ENCODE assay signal across 19 cellular contexts in genomic region chr2:52933878-52934277, GRCh38.
A peak's percentile ranks its signal among the peaks of the same experiment; 100 is the strongest.
DNase-seq lines count a peak whose midpoint lies in the region; ATAC-seq and TF ChIP-seq lines count a peak whose summit lies in the region.
"Had no signal": no experiment of that assay in that cellular context is flagged by ENCODE, and none has a peak within 500 bp of the region (broad histone marks: within the 10 kb centered on the region; RNA-seq: fewer than 3 reads in every experiment).

No MANE protein-coding gene starts in this region.

- TSS peak; percentile 87 for BruUV-seq in Calu3 (replicated peaks; lab: Mats Ljungman, UMichigan)
- BruUV-seq in Panc1 (replicated peaks; lab: Mats Ljungman, UMichigan), result no TSS peak

- H3K27ac Mint-ChIP-seq in Calu3 (ENCODE audit: unreplicated experiment) (peak overlapping the region; percentile 100), nephron (peak overlapping the region in 2 of 3 experiments; percentile 77 to 91), HFFc6 (no peak overlapping the region)
- no peak overlapping the region for H3K27ac Mint-ChIP-seq in stimulated activated naive B cell treated with anti-CD40 and anti-IgM and Interleukin-4, amounts not matched to agents 10 μg/mL and 1 μg/mL and 100 μg/mL, for 72 hours
- H3K27ac Mint-ChIP-seq: activated CD4-positive, alpha-beta T cell treated with anti-CD3 and anti-CD28 coated beads, Interleukin-2, amount 10 ng/mL, durations not matched to agents 7 days and 5 days; activated naive CD8-positive, alpha-beta T cell treated with anti-CD3 and anti-CD28 coated beads, Interleukin-2, amount 10 ng/mL, durations not matched to agents 7 days and 5 days; activated T-helper 17 cell treated with anti-CD3 and anti-CD28 coated beads, Interleukin-2, amount 50 U/mL, for 72 hours; CD4-positive, CD25-positive, alpha-beta regulatory T cell had no signal

- H3K9me3 ChIP-seq in Panc1 (ENCODE audit: control insufficient read depth, insufficient read depth, low read depth, low read length), result no peaks in the 10 kb centered on the region
- H3K9me3 ChIP-seq in mucosa of descending colon, result peaks cover 6% of the 10 kb centered on the region
- H3K9me3 ChIP-seq: vagina had no signal

- H3K9me3 Mint-ChIP-seq in Calu3 (ENCODE audit: low read depth, unreplicated experiment) (peaks cover 15% of the 10 kb centered on the region), nephron (peaks cover 17% of the 10 kb centered on the region), HFFc6 (peaks cover 13% of the 10 kb centered on the region; the same call in 1 of the 2 replicates)
- peaks cover 10 to 12% of the 10 kb centered on the region in 2 donors for H3K9me3 Mint-ChIP-seq in stimulated activated naive B cell treated with anti-CD40 and anti-IgM and Interleukin-4, amounts not matched to agents 10 μg/mL and 1 μg/mL and 100 μg/mL, for 72 hours

- peak overlapping the region; percentile 65; the same call in 1 of the 2 replicates for H3K27ac ChIP-seq in Panc1 (ENCODE audit: low read length)
- H3K27ac ChIP-seq: left lung, vagina, VCaP had no signal

- intact Hi-C loops in Calu3 (cut with micrococcal nuclease; ENCODE audit: unreplicated experiment) (loop anchor here (1.0 to 10.0 kb wide), 5 partner anchors 30 to 268 kb away; no protein-coding TSS in a partner anchor), Panc1 (cut with micrococcal nuclease; ENCODE audit: unreplicated experiment) (no loop called here), mucosa of descending colon (cut with DNase I, micrococcal nuclease) (no loop called here)

- CTCF ChIA-PET in Calu3 (lab: Charles Lee) (interaction anchor here (1.9 kb wide), 1 partner anchor 17 kb away, joined by 5 read pairs; no protein-coding TSS in a partner anchor), Panc1 (lab: Charles Lee) (no interaction called here)

- peaks cover 19% of the 10 kb centered on the region for H3K36me3 Mint-ChIP-seq in Calu3 (ENCODE audit: insufficient read depth, unreplicated experiment)
- H3K36me3 Mint-ChIP-seq in nephron (ENCODE audit: low read depth), result no peaks in the 10 kb centered on the region
- no peaks in the 10 kb centered on the region for H3K36me3 Mint-ChIP-seq in stimulated activated naive B cell treated with anti-CD40 and anti-IgM and Interleukin-4, amounts not matched to agents 10 μg/mL and 1 μg/mL and 100 μg/mL, for 72 hours
- H3K36me3 Mint-ChIP-seq in HFFc6 (ENCODE audit: low read depth), result no peaks in the 10 kb centered on the region; the same call in 1 of the 2 replicates
- H3K36me3 Mint-ChIP-seq: activated naive CD8-positive, alpha-beta T cell treated with anti-CD3 and anti-CD28 coated beads, Interleukin-2, amount 10 ng/mL, durations not matched to agents 7 days and 5 days; CD4-positive, CD25-positive, alpha-beta regulatory T cell had no signal

- no peaks in the 10 kb centered on the region for H3K27me3 ChIP-seq in Panc1 (ENCODE audit: control insufficient read depth, insufficient read depth, low read length)
- H3K27me3 ChIP-seq: left lung, vagina had no signal

- POLR2A ChIA-PET in Panc1 (lab: Charles Lee), result no interaction called here

- H3K4me1 Mint-ChIP-seq in Calu3 (ENCODE audit: low read depth, unreplicated experiment) (peaks cover 41% of the 10 kb centered on the region), nephron (peaks cover 23% of the 10 kb centered on the region), HFFc6 (ENCODE audit: low read depth) (peaks cover 24% of the 10 kb centered on the region)
- H3K4me1 Mint-ChIP-seq in stimulated activated naive B cell treated with anti-CD40 and anti-IgM and Interleukin-4, amounts not matched to agents 10 μg/mL and 1 μg/mL and 100 μg/mL, for 72 hours, result no peaks in the 10 kb centered on the region
- H3K4me1 Mint-ChIP-seq: activated T-helper 17 cell treated with anti-CD3 and anti-CD28 coated beads, Interleukin-2, amount 50 U/mL, for 72 hours; CD4-positive, CD25-positive, alpha-beta regulatory T cell had no signal

- H3K27me3 Mint-ChIP-seq in Calu3 (ENCODE audit: unreplicated experiment) (no peaks in the 10 kb centered on the region), nephron (ENCODE audit: low read depth) (no peaks in the 10 kb centered on the region), HFFc6 (ENCODE audit: insufficient read depth) (peaks cover 8% of the 10 kb centered on the region)
- H3K27me3 Mint-ChIP-seq in stimulated activated naive B cell treated with anti-CD40 and anti-IgM and Interleukin-4, amounts not matched to agents 10 μg/mL and 1 μg/mL and 100 μg/mL, for 72 hours, result no peaks in the 10 kb centered on the region
- H3K27me3 Mint-ChIP-seq: activated CD4-positive, alpha-beta T cell treated with anti-CD3 and anti-CD28 coated beads, Interleukin-2, amount 10 ng/mL, durations not matched to agents 7 days and 5 days; activated naive CD8-positive, alpha-beta T cell treated with anti-CD3 and anti-CD28 coated beads, Interleukin-2, amount 10 ng/mL, durations not matched to agents 7 days and 5 days; activated T-helper 17 cell treated with anti-CD3 and anti-CD28 coated beads, Interleukin-2, amount 50 U/mL, for 72 hours; CD4-positive, CD25-positive, alpha-beta regulatory T cell had no signal

- DNase-seq in Calu3 (no peak), Panc1 (ENCODE audit: low read depth, low spot score) (no peak), fibroblast of gingiva (ENCODE audit: low read depth) (peak; percentile 9), mucosa of descending colon (no peak), HFFc6 (no peak)
- no peak for DNase-seq in stimulated activated naive B cell treated with anti-CD40 and anti-IgM and Interleukin-4, amounts not matched to agents 10 μg/mL and 1 μg/mL and 100 μg/mL, for 72 hours
- no peak for DNase-seq in stimulated activated CD4-positive, alpha-beta T cell treated with anti-CD3 and anti-CD28 coated beads, Interleukin-1b, Interleukin-23, amount 100 ng/mL, for 48 hours
- DNase-seq: activated CD4-positive, alpha-beta T cell treated with anti-CD3 and anti-CD28 coated beads, Interleukin-2, amount 10 ng/mL, durations not matched to agents 7 days and 5 days; activated naive CD8-positive, alpha-beta T cell treated with anti-CD3 and anti-CD28 coated beads, Interleukin-2, amount 10 ng/mL, durations not matched to agents 7 days and 5 days; CD4-positive, CD25-positive, alpha-beta regulatory T cell; dermis blood vessel endothelial cell; GDM1; left lung; NCI-H1694; NCI-H748 treated with DMSO at 0.1 percent for 48 hours had no signal

- H3K36me3 ChIP-seq in Panc1 (ENCODE audit: control insufficient read depth, insufficient read depth, low read length), result no peaks in the 10 kb centered on the region
- H3K36me3 ChIP-seq in mucosa of descending colon (ENCODE audit: low read depth), result no peaks in the 10 kb centered on the region
- H3K36me3 ChIP-seq: left lung, vagina had no signal

- peak overlapping the region; percentile 58 for H3K4me3 Mint-ChIP-seq in Calu3 (ENCODE audit: low read depth, unreplicated experiment)
- peak overlapping the region in 1 of 3 experiments; percentile 9 for H3K4me3 Mint-ChIP-seq in nephron
- no peak overlapping the region for H3K4me3 Mint-ChIP-seq in stimulated activated naive B cell treated with anti-CD40 and anti-IgM and Interleukin-4, amounts not matched to agents 10 μg/mL and 1 μg/mL and 100 μg/mL, for 72 hours
- no peak overlapping the region for H3K4me3 Mint-ChIP-seq in HFFc6
- H3K4me3 Mint-ChIP-seq: activated CD4-positive, alpha-beta T cell treated with anti-CD3 and anti-CD28 coated beads, Interleukin-2, amount 10 ng/mL, durations not matched to agents 7 days and 5 days; activated naive CD8-positive, alpha-beta T cell treated with anti-CD3 and anti-CD28 coated beads, Interleukin-2, amount 10 ng/mL, durations not matched to agents 7 days and 5 days; CD4-positive, CD25-positive, alpha-beta regulatory T cell had no signal

- ATAC-seq in Panc1, result no peak
- ATAC-seq in mucosa of descending colon, result no peak
- no peak for ATAC-seq in stimulated activated naive B cell treated with anti-CD40 and anti-IgM and Interleukin-4, amounts not matched to agents 10 μg/mL and 1 μg/mL and 100 μg/mL, for 72 hours (replicated peaks)
- ATAC-seq: left lung had no signal

- in situ Hi-C loops in Panc1 (cut with HindIII; ENCODE audit: low pct_unique_long_range_greater_than_20kb, low sequenced_read_pairs), result no loop called here

- H3K4me3 ChIP-seq in Panc1 (ENCODE audit: low read depth in 2 of 2, low read length in 2 of 2), result no peak overlapping the region
- H3K4me3 ChIP-seq in mucosa of descending colon, result no peak overlapping the region
- H3K4me3 ChIP-seq: left lung, vagina had no signal

- H3K4me1 ChIP-seq in Panc1 (ENCODE audit: control insufficient read depth, insufficient read depth, low read length) (peaks cover 3% of the 10 kb centered on the region; the same call in 1 of the 2 replicates), mucosa of descending colon (ENCODE audit: low read depth) (no peaks in the 10 kb centered on the region)
- H3K4me1 ChIP-seq: left lung had no signal

- TF ChIP-seq CTCF in Calu3 (IDR thresholded peaks at IDR 0.05; ENCODE audit: unreplicated experiment) (no peak), Panc1 (IDR thresholded peaks at IDR 0.05) (no peak), nephron (IDR thresholded peaks at IDR 0.05; ENCODE audit: unreplicated experiment in 3 of 3) (no peak), mucosa of descending colon (IDR thresholded peaks at IDR 0.05) (no peak), HFFc6 (IDR thresholded peaks at IDR 0.05) (no peak)

Comparison
In these comparisons a context has a peak if more than half of its experiments do, and no peak if none do; other contexts are left out.
1. H3K27ac Mint-ChIP-seq: peak in Calu3 (single experiment) and nephron (2 of 3); none in stimulated activated naive B cell treated with anti-CD40 and anti-IgM and Interleukin-4, amounts not matched to agents 10 μg/mL and 1 μg/mL and 100 μg/mL, for 72 hours (single experiment) and HFFc6 (single experiment).